In the genomic region with DNA sequence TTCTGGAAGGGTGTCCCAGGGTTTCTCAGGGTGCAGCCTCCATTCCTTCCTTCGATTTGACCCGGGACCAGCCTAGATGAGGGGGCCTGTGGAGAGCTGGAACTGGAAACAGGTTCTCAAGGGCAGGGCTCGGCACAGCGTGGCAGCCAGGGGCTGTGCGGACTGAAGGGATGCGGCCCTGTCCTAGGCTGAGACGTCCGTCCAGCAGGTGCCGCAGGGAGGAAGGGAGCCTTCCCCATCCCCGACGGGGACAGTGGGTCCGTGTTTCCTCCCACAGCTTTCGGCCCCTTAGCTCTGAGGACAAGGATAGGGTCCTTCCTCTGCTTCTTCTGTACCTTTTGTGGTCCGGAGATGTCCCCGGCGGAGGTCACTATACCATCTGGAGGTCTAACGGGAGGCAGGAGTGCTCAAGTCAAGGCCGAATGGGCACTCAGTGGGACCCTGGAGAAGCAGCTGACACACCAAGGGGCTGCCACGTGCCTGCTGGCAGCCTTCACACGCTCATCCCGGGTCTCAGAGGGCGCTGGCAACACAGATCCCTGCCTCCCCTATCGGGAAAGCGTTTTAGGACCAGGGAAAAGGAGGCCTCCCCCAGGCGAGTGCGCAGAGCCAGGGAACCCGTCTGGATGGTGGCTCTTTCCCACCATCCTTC, we compare ENCODE assay signal across 8 cellular contexts. TPM values are rescaled to one million over a fixed set of nuclear protein-coding genes. Genes with fewer than 3 reads are reported as not detected.
DNase-seq lines count a peak whose midpoint lies in the region; ATAC-seq, FAIRE-seq and TF ChIP-seq lines count a peak whose summit lies in the region.

No MANE protein-coding gene starts in this region.

- peaks cover 23% of the 10 kb centered on the region for H3F3A ChIP-seq in neural progenitor cell (ENCODE audit: low read depth)

- peak overlapping the region; percentile 79 for H3K4ac ChIP-seq in IMR-90 (ENCODE audit: low read depth, low read length)

- POLR2A ChIA-PET in IMR-90 (lab: Charles Lee; ENCODE audit: unreplicated experiment) (no interaction called here), activated B cell treated with CpG ODN at 0.5 μM for 24 hours (lab: Charles Lee) (interaction anchor here (0.5 to 8.6 kb wide), 19 partner anchors 9 to 243 kb away, joined by 3 to 109 read pairs (median 5); a partner anchor contains a TSS)

- no peaks in the 10 kb centered on the region for H3K79me2 ChIP-seq in neural progenitor cell (ENCODE audit: low read depth)

- H2AK5ac ChIP-seq in IMR-90 (ENCODE audit: low read depth, low read length): peak overlapping the region; percentile 67

- H3K56ac ChIP-seq in IMR-90 (ENCODE audit: extremely low read depth, insufficient read depth, low read length): peak overlapping the region; percentile 5; the same call in 1 of the 2 replicates

- FAIRE-seq in frontal cortex (lab: Jason Lieb, UNC): no peak

- no TSS peak for BruUV-seq in IMR-90 (replicated peaks; lab: Mats Ljungman, UMichigan)

- H3K27me3 Mint-ChIP-seq in activated B cell treated with CpG ODN at 0.5 μM for 24 hours: no peaks in the 10 kb centered on the region
- H3K27me3 Mint-ChIP-seq in neural progenitor cell (ENCODE audit: insufficient read depth, low read depth): peaks cover 2% of the 10 kb centered on the region

- peak overlapping the region; percentile 89 for H3K14ac ChIP-seq in IMR-90 (replicated peaks; ENCODE audit: low read depth, low read length)

- in situ Hi-C loops in IMR-90 (cut with MboI; ENCODE audit: low sequenced_read_pairs): loop anchor here (25.0 kb wide), 1 partner anchor 177 kb away; a partner anchor contains a TSS

- dilution Hi-C loops in IMR-90 (cut with HindIII; ENCODE audit: low sequenced_read_pairs, unreplicated experiment): no loop called here

- H2BK120ac ChIP-seq in IMR-90 (ENCODE audit: low read depth, low read length): peak overlapping the region; percentile 69

- H3K36me3 ChIP-seq in IMR-90 (ENCODE audit: control insufficient read depth, insufficient read depth, low read length): peaks cover 27% of the 10 kb centered on the region
- H3K36me3 ChIP-seq in neural progenitor cell: no peaks in the 10 kb centered on the region

- peak overlapping the region; percentile 67 for H2AK9ac ChIP-seq in IMR-90 (replicated peaks; ENCODE audit: low read depth, low read length, poor library complexity)

- H4K8ac ChIP-seq in IMR-90 (ENCODE audit: low read depth in 2 of 2, low read length in 2 of 2): peak overlapping the region; percentile 57 to 91; a peak in 2 of 4 replicates

- peak overlapping the region; percentile 2 for H3K27ac ChIP-seq in IMR-90 (ENCODE audit: insufficient read depth, low read length)
- H3K27ac ChIP-seq in neural progenitor cell: no peak overlapping the region

- H3K27ac Mint-ChIP-seq in activated B cell treated with CpG ODN at 0.5 μM for 24 hours (peak overlapping the region; percentile 98), neural progenitor cell (peak overlapping the region; percentile 86)

- peak overlapping the region; percentile 90 for H2AFZ ChIP-seq in IMR-90 (replicated peaks; ENCODE audit: low read length, poor library complexity)
- H2AFZ ChIP-seq in neural progenitor cell (replicated peaks): no peak overlapping the region

- H3K27me3 ChIP-seq in IMR-90 (ENCODE audit: control insufficient read depth, insufficient read depth, low read length) (no peaks in the 10 kb centered on the region), neural progenitor cell (no peaks in the 10 kb centered on the region)

- no peaks in the 10 kb centered on the region for H3K9me3 ChIP-seq in IMR-90 (ENCODE audit: control insufficient read depth, insufficient read depth, low read length)
- H3K9me3 ChIP-seq in neural progenitor cell (ENCODE audit: low read depth): no peaks in the 10 kb centered on the region

- H3K36me3 Mint-ChIP-seq in activated B cell treated with CpG ODN at 0.5 μM for 24 hours (ENCODE audit: low read depth): peaks cover 45% of the 10 kb centered on the region
- peaks cover 17% of the 10 kb centered on the region for H3K36me3 Mint-ChIP-seq in neural progenitor cell

- peak overlapping the region; percentile 73 for H4K91ac ChIP-seq in IMR-90 (ENCODE audit: insufficient read depth, low read depth, low read length)

- H2BK5ac ChIP-seq in IMR-90 (ENCODE audit: low read depth, low read length, poor library complexity, severe bottlenecking): peak overlapping the region; percentile 12

- DNase-seq in DMS53 (lab: John Stamatoyannopoulos, UW): peak; percentile 87
- no peak for DNase-seq in IMR-90
- DNase-seq in activated B cell treated with CpG ODN at 0.5 μM for 24 hours: peak; percentile 48
- no peak for DNase-seq in epithelial cell of esophagus (ENCODE audit: low read depth)
- peak; percentile 37 for DNase-seq in neural progenitor cell (ENCODE audit: low spot score)
- no peak for DNase-seq in frontal cortex (ENCODE audit: low spot score in 2 of 2)

- H3K23ac ChIP-seq in IMR-90 (ENCODE audit: low read depth, low read length): peak overlapping the region; percentile 68; the same call in 1 of the 2 replicates

- peaks cover 28% of the 10 kb centered on the region for H3K4me1 ChIP-seq in IMR-90 (ENCODE audit: control insufficient read depth, insufficient read depth, low read length)
- peaks cover 25% of the 10 kb centered on the region for H3K4me1 ChIP-seq in neural progenitor cell

- peak overlapping the region; percentile 45 for H3K4me2 ChIP-seq in IMR-90 (ENCODE audit: low read depth, low read length)
- H3K4me2 ChIP-seq in neural progenitor cell: peak overlapping the region; percentile 67

- TF ChIP-seq POLR2A in IMR-90 (IDR thresholded peaks at IDR 0.05; ENCODE audit: low read depth, low read length): no peak

- no peaks in the 10 kb centered on the region for H3K9me3 Mint-ChIP-seq in activated B cell treated with CpG ODN at 0.5 μM for 24 hours
- H3K9me3 Mint-ChIP-seq in neural progenitor cell: no peaks in the 10 kb centered on the region

- TF ChIP-seq RAD21 in IMR-90 (IDR thresholded peaks at IDR 0.05; ENCODE audit: low read length): no peak

- H2BK20ac ChIP-seq in IMR-90 (ENCODE audit: low read depth, low read length): peak overlapping the region; percentile 61

- H3K4me1 Mint-ChIP-seq in activated B cell treated with CpG ODN at 0.5 μM for 24 hours: peaks cover 66% of the 10 kb centered on the region
- H3K4me1 Mint-ChIP-seq in neural progenitor cell: peaks cover 44% of the 10 kb centered on the region

- H3K4me3 Mint-ChIP-seq in activated B cell treated with CpG ODN at 0.5 μM for 24 hours (peak overlapping the region; percentile 84), neural progenitor cell (peak overlapping the region; percentile 80)

- intact Hi-C loops in IMR-90 (cut with micrococcal nuclease): loop anchor here (1.0 to 10.0 kb wide), 4 partner anchors 77 to 350 kb away; a partner anchor contains a TSS
- intact Hi-C loops in activated B cell treated with CpG ODN at 0.5 μM for 24 hours (cut with micrococcal nuclease): loop anchor here (1.0 to 10.0 kb wide), 6 partner anchors 34 to 746 kb away; no protein-coding TSS in a partner anchor

- peak; percentile 1 for ATAC-seq in IMR-90 (ENCODE audit: low read depth)
- no peak for ATAC-seq in activated B cell treated with CpG ODN at 0.5 μM for 24 hours (ENCODE audit: low read depth)
- no peak for ATAC-seq in HG03378 (IDR thresholded peaks at IDR 0.05; ENCODE audit: unreplicated experiment)
- no peak for ATAC-seq in GM18858 (IDR thresholded peaks at IDR 0.05; ENCODE audit: unreplicated experiment)

- TF ChIP-seq CTCF in IMR-90 (conservative IDR thresholded peaks at IDR 0.05; ENCODE audit: low read depth, low read length) (no peak), activated B cell treated with CpG ODN at 0.5 μM for 24 hours (IDR thresholded peaks at IDR 0.05) (no peak), epithelial cell of esophagus (IDR thresholded peaks at IDR 0.05; ENCODE audit: insufficient read depth, low read depth, low read length, missing control alignments) (no peak), neural progenitor cell (IDR thresholded peaks at IDR 0.05) (no peak)

- no peak overlapping the region for H3K4me3 ChIP-seq in IMR-90 (ENCODE audit: insufficient read depth, low read depth, low read length)
- H3K4me3 ChIP-seq in epithelial cell of esophagus (ENCODE audit: low read length): peak overlapping the region; percentile 40
- H3K4me3 ChIP-seq in neural progenitor cell: peak overlapping the region; percentile 21

- peaks cover 17% of the 10 kb centered on the region for H3K9me1 ChIP-seq in IMR-90 (ENCODE audit: insufficient read depth, low read length)

- H3K18ac ChIP-seq in IMR-90 (ENCODE audit: low read depth, low read length): peak overlapping the region; percentile 5; the same call in 1 of the 2 replicates

- H4K5ac ChIP-seq in IMR-90 (ENCODE audit: low read depth, low read length): peak overlapping the region; percentile 28

- CTCF ChIA-PET in IMR-90 (lab: Yijun Ruan, JAX): interaction anchor here (0.6 kb wide), 1 partner anchor 21 kb away, joined by 7 read pairs; no protein-coding TSS in a partner anchor
- CTCF ChIA-PET in activated B cell treated with CpG ODN at 0.5 μM for 24 hours (lab: Charles Lee): interaction anchor here (0.6 to 2.8 kb wide), 16 partner anchors 13 to 222 kb away, joined by 3 to 13 read pairs (median 4); a partner anchor contains a TSS

- H4K20me1 ChIP-seq in IMR-90 (ENCODE audit: insufficient read depth, low read length) (no peaks in the 10 kb centered on the region), neural progenitor cell (ENCODE audit: low read depth) (no peaks in the 10 kb centered on the region)

- peaks cover 0 to 3% of the 10 kb centered on the region in 2 experiments; a peak in 1 of 4 replicates for H3K79me1 ChIP-seq in IMR-90 (ENCODE audit: low read depth in 1 of 2, low read length in 2 of 2)

- 57% methylated on average over 20 of the region's 27 CpGs; no CpG with 5 or more reads in 1 of the 2 experiments for WGBS in IMR-90 (ENCODE audit: extremely low coverage in 2 of 2, insufficient read length in 1 of 2), 2 experiments

- H3K9ac ChIP-seq in IMR-90 (ENCODE audit: low read depth, low read length) (0 out of 2 replicates have a peak overlapping the region, but pooled peaks have one; percentile 2), neural progenitor cell (no peak overlapping the region)

- peak overlapping the region; percentile 45; the same call in 1 of the 3 replicates for H2BK15ac ChIP-seq in IMR-90 (ENCODE audit: low read depth, low read length)

RNA-seq across cellular contexts. Expression of a gene that starts 49.9 kb away (rescaled TPM):
- total RNA-seq in IMR-90 (2012; rRNA removed) (3.8 and 4.4 TPM in 2 replicates), activated B cell treated with CpG ODN at 0.5 μM for 24 hours (28.1 and 31.6 TPM in 2 replicates), neural progenitor cell (ENCODE audit: low replicate concordance) (10.8 and 25.2 TPM in 2 replicates), frontal cortex (11.8 TPM)
- polyA plus RNA-seq in IMR-90 (2012; rRNA removed): 21.6 and 26.4 TPM in 2 replicates
- 11.6 and 19.9 TPM in 2 replicates for polyA plus RNA-seq in IMR-90 (2012; cell fraction: cytosol; rRNA removed)
- polyA plus RNA-seq in IMR-90 (2012; cell fraction: nucleus; rRNA removed; ENCODE audit: low replicate concordance): 70.4 and 183 TPM in 2 replicates

RNA-seq across cellular contexts. Expression of a gene that starts 50.1 kb away (rescaled TPM):
- total RNA-seq in IMR-90 (2012; rRNA removed): 29.8 and 57.5 TPM in 2 replicates
- 36.7 and 46.0 TPM in 2 replicates for polyA plus RNA-seq in IMR-90 (2012; rRNA removed)
- 18.7 and 18.8 TPM in 2 replicates for polyA plus RNA-seq in IMR-90 (2012; cell fraction: cytosol; rRNA removed)
- polyA plus RNA-seq in IMR-90 (2012; cell fraction: nucleus; rRNA removed; ENCODE audit: low replicate concordance): 3.1 and 12.3 TPM in 2 replicates
- total RNA-seq in activated B cell treated with CpG ODN at 0.5 μM for 24 hours: 34.1 and 42.7 TPM in 2 replicates
- total RNA-seq in neural progenitor cell (ENCODE audit: low replicate concordance): 40.9 and 42.2 TPM in 2 replicates
- total RNA-seq in frontal cortex: 53.8 TPM

Comparison
In these comparisons a context has a peak if more than half of its experiments do, and no peak if none do; other contexts are left out.
1. DNase-seq: peak in DMS53 (single experiment), activated B cell treated with CpG ODN at 0.5 μM for 24 hours (single experiment) and neural progenitor cell (single experiment); none in IMR-90 (single experiment), epithelial cell of esophagus (single experiment) and frontal cortex (0 of 2).